Comparison of ENCODE assay signal across 22 cellular contexts in the genomic region with DNA sequence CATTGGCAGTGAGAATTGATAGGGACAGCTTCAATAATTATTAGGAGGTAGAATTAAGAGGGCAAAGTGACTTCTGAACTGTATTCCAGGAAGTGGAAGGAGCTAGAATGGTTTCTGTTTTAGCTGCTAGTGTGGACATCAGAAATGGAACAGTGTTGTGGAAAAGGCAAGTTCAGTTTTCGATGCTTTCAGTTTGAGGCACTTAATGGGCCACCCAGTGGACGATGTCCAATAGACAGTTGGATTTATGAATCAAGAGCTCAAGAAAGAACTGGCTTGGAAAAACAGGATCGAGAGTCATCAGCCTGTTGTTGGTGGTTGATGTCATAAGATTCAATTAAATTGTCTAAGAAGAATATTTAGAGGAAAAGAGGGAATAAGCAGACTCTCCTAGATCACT.
DNase-seq lines count a peak whose midpoint lies in the region; ATAC-seq and TF ChIP-seq lines count a peak whose summit lies in the region.
"Had no signal": no experiment of that assay in that cellular context is flagged by ENCODE, and none has a peak within 500 bp of the region (broad histone marks: within the 10 kb centered on the region; RNA-seq: fewer than 3 reads in every experiment).

No MANE protein-coding gene starts in this region.

- no peak overlapping the region for H3K4me3 Mint-ChIP-seq in activated naive CD4-positive, alpha-beta T cell treated with anti-CD3 and anti-CD28 coated beads, Interleukin-2, amount 50 U/mL, for 24 hours
- H3K4me3 Mint-ChIP-seq in naive thymus-derived CD4-positive, alpha-beta T cell, result no peak overlapping the region

- peak overlapping the region; percentile 6 for H3K27ac Mint-ChIP-seq in activated naive CD4-positive, alpha-beta T cell treated with anti-CD3 and anti-CD28 coated beads, Interleukin-2, amount 50 U/mL, for 24 hours
- peak overlapping the region in 6 of 9 donors; percentile 7 to 23 (median 16) for H3K27ac Mint-ChIP-seq in naive thymus-derived CD4-positive, alpha-beta T cell

- H3K36me3 Mint-ChIP-seq in activated naive CD4-positive, alpha-beta T cell treated with anti-CD3 and anti-CD28 coated beads, Interleukin-2, amount 50 U/mL, for 24 hours, result no peaks in the 10 kb centered on the region
- H3K36me3 Mint-ChIP-seq in naive thymus-derived CD4-positive, alpha-beta T cell, result peaks cover 0 to 2% (median 0%) of the 10 kb centered on the region in 5 donors

- CTCF ChIA-PET in naive thymus-derived CD4-positive, alpha-beta T cell (lab: Charles Lee), result no interaction called here

- H3K4me1 ChIP-seq in naive thymus-derived CD4-positive, alpha-beta T cell (ENCODE audit: control insufficient read depth in 2 of 2, insufficient read depth in 2 of 2, low read length in 2 of 2), result peaks cover 0 to 13% of the 10 kb centered on the region in 2 donors

- no peaks in the 10 kb centered on the region for H3K36me3 ChIP-seq in naive thymus-derived CD4-positive, alpha-beta T cell (ENCODE audit: control insufficient read depth in 2 of 3, insufficient read depth in 3 of 3, low read length in 3 of 3)

- TF ChIP-seq CTCF in choroid plexus epithelial cell (conservative IDR thresholded peaks at IDR 0.05; ENCODE audit: low read depth, low read length), result peak; percentile 10

- no peaks in the 10 kb centered on the region for H3K9me3 Mint-ChIP-seq in activated naive CD4-positive, alpha-beta T cell treated with anti-CD3 and anti-CD28 coated beads, Interleukin-2, amount 50 U/mL, for 24 hours
- peaks cover 0 to 5% (median 0%) of the 10 kb centered on the region in 11 donors for H3K9me3 Mint-ChIP-seq in naive thymus-derived CD4-positive, alpha-beta T cell

- ATAC-seq in naive thymus-derived CD4-positive, alpha-beta T cell, result no peak
- ATAC-seq in HG02571 (IDR thresholded peaks at IDR 0.05; ENCODE audit: unreplicated experiment) (no peak), GM19397 (IDR thresholded peaks at IDR 0.05; ENCODE audit: unreplicated experiment) (no peak), HG03159 (IDR thresholded peaks at IDR 0.05; ENCODE audit: unreplicated experiment) (no peak)

- H3K27me3 Mint-ChIP-seq in activated naive CD4-positive, alpha-beta T cell treated with anti-CD3 and anti-CD28 coated beads, Interleukin-2, amount 50 U/mL, for 24 hours, result no peaks in the 10 kb centered on the region
- H3K27me3 Mint-ChIP-seq in naive thymus-derived CD4-positive, alpha-beta T cell, result no peaks in the 10 kb centered on the region

- H3K4me3 ChIP-seq in choroid plexus epithelial cell (ENCODE audit: low read depth, low read length), result no peak overlapping the region
- H3K4me3 ChIP-seq in naive thymus-derived CD4-positive, alpha-beta T cell (ENCODE audit: low read length), result no peak overlapping the region
- H3K4me3 ChIP-seq: SK-N-MC had no signal

- DNase-seq in activated naive CD4-positive, alpha-beta T cell (lab: John Stamatoyannopoulos, UW), result no peak
- DNase-seq in OCI-M1 (lab: John Stamatoyannopoulos, UW) (peak; percentile 24), choroid plexus epithelial cell (ENCODE audit: low read depth) (no peak)
- no peak for DNase-seq in naive thymus-derived CD4-positive, alpha-beta T cell
- DNase-seq: DMS79 treated with DMSO at 0.1 percent for 48 hours, GOT3, HCEC 1CT, KG1, MV-4-11, NCI-H1694, NCI-H2081, NCI-H2171 treated with DMSO at 0.1 percent for 48 hours, NCI-H446, NCI-H526 treated with DMSO at 0.1 percent for 48 hours, RPMI8226, SHP77 had no signal

- POLR2A ChIA-PET in naive thymus-derived CD4-positive, alpha-beta T cell (lab: Charles Lee), result interaction anchor here (0.6 to 1.1 kb wide), 2 partner anchors 15 to 403 kb away, joined by 3 read pairs; no protein-coding TSS in a partner anchor

- intact Hi-C loops in naive thymus-derived CD4-positive, alpha-beta T cell (cut with micrococcal nuclease), result no loop called here

- peaks cover 32% of the 10 kb centered on the region for H3K4me1 Mint-ChIP-seq in activated naive CD4-positive, alpha-beta T cell treated with anti-CD3 and anti-CD28 coated beads, Interleukin-2, amount 50 U/mL, for 24 hours
- H3K4me1 Mint-ChIP-seq in naive thymus-derived CD4-positive, alpha-beta T cell, result peaks cover 6 to 43% (median 36%) of the 10 kb centered on the region in 7 donors

- no peak overlapping the region for H3K27ac ChIP-seq in naive thymus-derived CD4-positive, alpha-beta T cell (ENCODE audit: low read depth, low read length)
- H3K27ac ChIP-seq: C4-2B, SK-N-MC had no signal

- H3K27me3 ChIP-seq in naive thymus-derived CD4-positive, alpha-beta T cell (ENCODE audit: control insufficient read depth in 2 of 2, insufficient read depth in 2 of 2, low read length in 2 of 2), result no peaks in the 10 kb centered on the region

- H3K9me3 ChIP-seq in naive thymus-derived CD4-positive, alpha-beta T cell (ENCODE audit: control insufficient read depth in 2 of 3, low read length in 3 of 3), result no peaks in the 10 kb centered on the region
